Comparison of ENCODE assay signal across 8 cellular contexts in genomic region chr11:8018742-8019631, GRCh38. TPM values are rescaled to one million over a fixed set of nuclear protein-coding genes. Genes with fewer than 3 reads are reported as not detected.
A peak's percentile ranks its signal among the peaks of the same experiment; 100 is the strongest.
DNase-seq lines count a peak whose midpoint lies in the region; ATAC-seq lines count a peak whose summit lies in the region.

No MANE protein-coding gene starts in this region.

- no peaks in the 10 kb centered on the region for H3K9me3 Mint-ChIP-seq in activated naive CD8-positive, alpha-beta T cell (ENCODE audit: low read depth)

- DNase-seq in NCI-H510A treated with DMSO at 0.1 percent for 48 hours (lab: John Stamatoyannopoulos, UW): peak; percentile 34
- no peak for DNase-seq in NCI-H510A (lab: John Stamatoyannopoulos, UW)
- peak; percentile 61 to 66 for DNase-seq in SJCRH30
- peak; percentile 85 for DNase-seq in Right ventricle myocardium inferior (ENCODE audit: missing footprints)
- peak in 50 of 56 donors; percentile 17 to 85 (median 57) for DNase-seq in nucleus accumbens (lab: John Stamatoyannopoulos, UW)
- DNase-seq in superior temporal gyrus (ENCODE audit: extremely low spot score): peak; percentile 61

- no peaks in the 10 kb centered on the region for H3K36me3 ChIP-seq in SJCRH30

- H3K9me3 ChIP-seq in SJCRH30 (replicated peaks): no peaks in the 10 kb centered on the region

- intact Hi-C loops in Right ventricle myocardium inferior (cut with DNase I): no loop called here

- no peaks in the 10 kb centered on the region for H3K4me1 ChIP-seq in SJCRH30

- H3K4me1 Mint-ChIP-seq in activated naive CD8-positive, alpha-beta T cell (ENCODE audit: low read depth): peaks cover 11% of the 10 kb centered on the region

- no peak overlapping the region for H3K27ac Mint-ChIP-seq in activated naive CD8-positive, alpha-beta T cell

- H3K27me3 Mint-ChIP-seq in activated naive CD8-positive, alpha-beta T cell: peaks cover 22% of the 10 kb centered on the region

- peak; percentile 75 for ATAC-seq in Right ventricle myocardium inferior
- ATAC-seq in GM19328 (IDR thresholded peaks at IDR 0.05; ENCODE audit: unreplicated experiment): no peak

- H3K4me3 ChIP-seq in SJCRH30: peak overlapping the region; percentile 60

- H3K27ac ChIP-seq in SJCRH30: no peak overlapping the region

- peak overlapping the region; percentile 86 for H3K4me3 Mint-ChIP-seq in activated naive CD8-positive, alpha-beta T cell

- no peaks in the 10 kb centered on the region for H3K36me3 Mint-ChIP-seq in activated naive CD8-positive, alpha-beta T cell

- peaks cover 8% of the 10 kb centered on the region; the same call in 1 of the 2 replicates for H3K27me3 ChIP-seq in SJCRH30

RNA-seq across cellular contexts. Expression of gene EIF3F, which starts 31.9 kb away (rescaled TPM):
- 358 and 370 TPM in 2 replicates for total RNA-seq in SJCRH30 (2014; rRNA removed; shearing (Covaris generic))
- 155 TPM for total RNA-seq in Right ventricle myocardium inferior

RNA-seq across cellular contexts. Expression of gene NLRP10, which starts 53.7 kb away (rescaled TPM):
- total RNA-seq in SJCRH30 (2014; rRNA removed; shearing (Covaris generic)): not detected in 2 replicates
- not detected for total RNA-seq in Right ventricle myocardium inferior
